ENCODE assay signal across 13 cellular contexts in the genomic region with DNA sequence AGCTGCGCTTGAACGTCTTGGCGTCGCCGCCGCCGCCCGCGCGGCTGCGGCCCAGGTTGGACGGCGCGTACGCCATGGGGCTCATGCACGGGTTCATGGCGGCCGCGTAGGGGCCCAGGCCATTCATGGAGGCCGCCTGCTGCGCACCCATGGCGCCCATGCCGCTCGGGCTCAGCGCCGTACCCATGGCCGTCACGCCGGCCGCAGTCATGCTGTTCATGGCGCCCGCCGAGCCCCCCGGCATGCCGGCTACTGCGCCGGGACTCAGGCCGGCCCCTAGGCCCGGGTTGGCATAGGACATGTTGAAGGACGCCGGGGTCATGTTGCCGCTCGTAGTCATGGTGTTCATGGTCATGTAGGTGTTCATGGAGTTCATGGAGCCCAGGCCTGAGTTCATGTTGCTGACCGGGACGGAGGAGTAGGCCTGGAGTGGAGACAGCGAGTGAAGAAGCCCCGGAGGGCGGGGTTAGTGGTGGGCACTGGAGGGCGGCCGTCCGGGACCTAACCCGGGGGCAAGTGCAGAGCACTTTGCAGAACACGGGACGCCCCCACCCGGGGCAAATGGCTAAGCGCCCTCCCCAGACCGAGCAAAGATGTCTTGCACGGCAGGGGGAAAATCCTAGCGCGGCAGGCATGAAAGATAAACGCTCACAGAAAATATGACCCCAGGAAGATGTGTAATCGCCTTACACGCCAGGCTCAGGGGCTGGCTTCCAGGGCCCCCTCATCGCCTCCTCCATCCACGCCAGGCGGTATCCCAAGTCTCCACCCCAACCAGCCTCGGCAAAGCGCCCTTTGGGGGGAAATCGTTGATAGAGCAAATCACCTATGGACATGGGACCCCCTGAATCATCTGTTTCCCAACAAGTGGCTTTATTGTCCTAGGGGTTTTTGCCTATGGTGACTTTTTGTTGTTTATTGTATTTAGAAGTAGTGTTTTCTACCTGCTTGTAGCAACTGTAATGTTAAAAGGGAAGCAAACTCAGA. TPM values are rescaled to one million over a fixed set of nuclear protein-coding genes. Genes with fewer than 3 reads are reported as not detected.
DNase-seq lines count a peak whose midpoint lies in the region; FAIRE-seq and TF ChIP-seq lines count a peak whose summit lies in the region.
"Had no signal": no experiment of that assay in that cellular context is flagged by ENCODE, and none has a peak within 500 bp of the region (broad histone marks: within the 10 kb centered on the region; RNA-seq: fewer than 3 reads in every experiment).

No MANE protein-coding gene starts in this region.

- H2AFZ ChIP-seq in H1 (ENCODE audit: low read length): no peak overlapping the region
- H2AFZ ChIP-seq in neuron (ENCODE audit: low read depth, low read length): peak overlapping the region; percentile 32

- H3K9me3 ChIP-seq in H1 (ENCODE audit: insufficient read depth in 2 of 2, low read depth in 1 of 2, low read length in 1 of 2) (no peaks in the 10 kb centered on the region), neuron (ENCODE audit: low read length) (no peaks in the 10 kb centered on the region), WERI-Rb-1 (ENCODE audit: severe bottlenecking) (peaks cover 6% of the 10 kb centered on the region)

- H3K4me2 ChIP-seq in H1 (ENCODE audit: insufficient read depth in 1 of 2, low read depth in 2 of 2, low read length in 2 of 2): peak overlapping the region; percentile 72 to 76

- TF ChIP-seq RAD21 in H1 (IDR thresholded peaks at IDR 0.05 in 1 of 2, conservative IDR thresholded peaks at IDR 0.05 in 1 of 2; ENCODE audit: low read depth in 2 of 2, low read length in 2 of 2): no peak

- DNase-seq in DMS79 treated with DMSO at 0.1 percent for 48 hours (lab: John Stamatoyannopoulos, UW) (peak; percentile 84), NCI-H1092 (lab: John Stamatoyannopoulos, UW) (peak; percentile 44), H1 (ENCODE audit: low read depth in 1 of 2, low spot score in 2 of 2) (peak in 1 of 2 experiments; percentile 68), WERI-Rb-1 (no peak), AG08395 (ENCODE audit: low spot score) (no peak), foreskin melanocyte (no peak)
- DNase-seq in stimulated activated CD4-positive, alpha-beta T cell treated with anti-CD3 and anti-CD28 coated beads, Interleukin-4, amount 100 ng/mL, for 1 hour: no peak
- DNase-seq: activated naive CD4-positive, alpha-beta T cell treated with anti-CD3 and anti-CD28 coated beads, Interleukin-2, amount 50 U/mL, for 16 hours; EL; Kasumi-1; kidney glomerular epithelial cell had no signal

- no peak overlapping the region for H3K9ac ChIP-seq in H1 (replicated peaks in 1 of 4; ENCODE audit: extremely low read depth in 1 of 4, low read depth in 3 of 4, low read length in 3 of 4)

- H2BK5ac ChIP-seq in H1 (ENCODE audit: low read depth, low read length): no peak overlapping the region

- H4K91ac ChIP-seq in H1 (replicated peaks; ENCODE audit: insufficient read length, low read length): no peak overlapping the region

- peak overlapping the region; percentile 7 to 50 (median 14); a peak in 6 of 8 replicates for H3K4me3 ChIP-seq in H1 (ENCODE audit: extremely low read depth in 1 of 4, insufficient read depth in 2 of 4, low read depth in 3 of 4, low read length in 4 of 4)
- peak overlapping the region; percentile 62 for H3K4me3 ChIP-seq in neuron (ENCODE audit: low read length)
- H3K4me3 ChIP-seq in WERI-Rb-1 (ENCODE audit: low read depth, low read length): no peak overlapping the region

- H3K27me3 ChIP-seq in H1 (replicated peaks in 1 of 4; ENCODE audit: control insufficient read depth in 3 of 4, extremely low read depth in 1 of 4, insufficient read depth in 3 of 4, low read length in 3 of 4) (peaks cover 64 to 99% (median 85%) of the 10 kb centered on the region in 4 experiments), neuron (ENCODE audit: insufficient read depth, low read length) (peaks cover 66% of the 10 kb centered on the region), WERI-Rb-1 (ENCODE audit: insufficient read depth, low read depth, severe bottlenecking) (peaks cover 89% of the 10 kb centered on the region)

- peaks cover 14 to 18% of the 10 kb centered on the region in 2 experiments for H4K20me1 ChIP-seq in H1 (replicated peaks in 1 of 2; ENCODE audit: control insufficient read depth in 1 of 2, insufficient read depth in 2 of 2, low read length in 2 of 2)

- no peak overlapping the region for H3K4ac ChIP-seq in H1 (replicated peaks; ENCODE audit: insufficient read length, low read depth, low read length)

- no peak overlapping the region for H3K56ac ChIP-seq in H1 (replicated peaks; ENCODE audit: insufficient read length, low read depth, low read length)

- 8% methylated on average over 69 of the region's 69 CpGs; no CpG with 5 or more reads in 1 of the 2 experiments for WGBS in H1 (ENCODE audit: extremely low coverage in 1 of 2, insufficient coverage in 1 of 2, insufficient read length in 1 of 2, insufficient replicate concordance in 2 of 2, low coverage in 1 of 2, low lambda C conversion rate in 2 of 2, missing lambda C conversion rate in 1 of 2), 2 experiments

- H4K5ac ChIP-seq in H1 (ENCODE audit: insufficient read length, low read depth, low read length): no peak overlapping the region

- TF ChIP-seq POLR2A in H1 (IDR thresholded peaks at IDR 0.05; ENCODE audit: control extremely low read depth in 1 of 2, low read depth in 2 of 2, low read length in 2 of 2): no peak

- H2BK12ac ChIP-seq in H1 (ENCODE audit: low read depth, low read length): no peak overlapping the region

- H3K27ac ChIP-seq in H1 (ENCODE audit: low read depth, low read length): no peak overlapping the region
- no peak overlapping the region for H3K27ac ChIP-seq in WERI-Rb-1

- CTCF ChIA-PET in H1 (lab: Charles Lee; ENCODE audit: partially characterized antibody): interaction anchor here (0.7 to 1.9 kb wide), 28 partner anchors 7 to 943 kb away, joined by 3 to 14 read pairs (median 4); no protein-coding TSS in a partner anchor

- no peaks in the 10 kb centered on the region for H3K79me2 ChIP-seq in H1 (ENCODE audit: control insufficient read depth in 1 of 2, insufficient read depth in 2 of 2, low read length in 2 of 2)

- H2AK5ac ChIP-seq in H1 (ENCODE audit: low read depth, low read length): no peak overlapping the region

- H3K23me2 ChIP-seq in H1 (ENCODE audit: low read depth, low read length): peaks cover 6% of the 10 kb centered on the region; the same call in 1 of the 2 replicates

- H2BK20ac ChIP-seq in H1 (ENCODE audit: low read length): no peak overlapping the region

- TF ChIP-seq CTCF in H1 (IDR thresholded peaks at IDR 0.05; ENCODE audit: control extremely low read depth in 1 of 3, insufficient read depth in 1 of 3, low read depth in 1 of 3, low read length in 3 of 3): no peak
- TF ChIP-seq CTCF in WERI-Rb-1 (IDR thresholded peaks at IDR 0.05; ENCODE audit: low read depth, low read length): no peak

- H3K18ac ChIP-seq in H1 (ENCODE audit: extremely low read depth, low read length): no peak overlapping the region

- no peak overlapping the region for H3K14ac ChIP-seq in H1 (ENCODE audit: insufficient read length)

- H4K8ac ChIP-seq in H1 (ENCODE audit: extremely low read depth, insufficient read depth, low read length): peak overlapping the region; percentile 20; the same call in 1 of the 2 replicates

- H3K36me3 ChIP-seq in H1 (ENCODE audit: control insufficient read depth in 2 of 4, insufficient read depth in 4 of 4, low read length in 3 of 4) (no peaks in the 10 kb centered on the region), neuron (ENCODE audit: insufficient read depth, low read length) (no peaks in the 10 kb centered on the region), WERI-Rb-1 (no peaks in the 10 kb centered on the region; the same call in 1 of the 2 replicates)

- no peak overlapping the region for H2BK120ac ChIP-seq in H1 (replicated peaks; ENCODE audit: low read depth, low read length)

- TF ChIP-seq EP300 in H1 (IDR thresholded peaks at IDR 0.05; ENCODE audit: borderline replicate concordance in 1 of 2, low read depth in 2 of 2, low read length in 2 of 2): no peak

- no peaks in the 10 kb centered on the region for H3K79me1 ChIP-seq in H1 (ENCODE audit: low read depth, low read length)

- POLR2A ChIA-PET in H1 (lab: Charles Lee; ENCODE audit: partially characterized antibody): interaction anchor here (1.0 kb wide), 1 partner anchor 8 kb away, joined by 5 read pairs; no protein-coding TSS in a partner anchor

- no peak overlapping the region for H2BK15ac ChIP-seq in H1 (ENCODE audit: low read length)

- no peak for FAIRE-seq in H1 (lab: Jason Lieb, UNC)

- H3K4me1 ChIP-seq in H1 (replicated peaks in 1 of 4; ENCODE audit: control insufficient read depth in 3 of 4, insufficient read depth in 4 of 4, low read length in 3 of 4) (peaks cover 0 to 19% (median 4%) of the 10 kb centered on the region in 4 experiments; a peak in 5 of 7 replicates), neuron (ENCODE audit: insufficient read depth, low read length) (peaks cover 30% of the 10 kb centered on the region)

- no peak overlapping the region for H3K23ac ChIP-seq in H1 (ENCODE audit: insufficient read length)

TF ChIP-seq in H1, 55 proteins besides CTCF, POLR2A, EP300 and RAD21 (continues in another document):
- peak; percentile 90 for TF ChIP-seq SUZ12 (IDR thresholded peaks at IDR 0.05; ENCODE audit: low read length)
- TF ChIP-seq KDM4A (IDR thresholded peaks at IDR 0.05; ENCODE audit: low read depth, low read length, severe bottlenecking): peak; percentile 65
- peak; percentile 90 for TF ChIP-seq EZH2 (IDR thresholded peaks at IDR 0.05; ENCODE audit: low read depth, low read length, severe bottlenecking)

RNA-seq across cellular contexts. Expression of gene FOXA1, which starts 2.5 kb away (rescaled TPM):
- total RNA-seq in H1 (2021; fragmentation: NEBNext Ultra II Directional; extraction: Animal tissue kit (Norgen Biotek cat#: 25700)): 0.17 and 0.20 TPM in 2 replicates
- 0.05 and 0.08 TPM in 2 replicates for polyA plus RNA-seq in H1 (2011; rRNA removed)
- 0.05 TPM for polyA plus RNA-seq in H1 (2011; cell fraction: cytosol; rRNA removed)
- polyA plus RNA-seq in H1 (2011; cell fraction: nucleus; rRNA removed): not detected
- 0.08 to 0.19 TPM in 2 of 4 replicates, not detected in the others for polyA plus RNA-seq in H1 (2012, experiment 1 of 2)
- 0.07 TPM for polyA plus RNA-seq in H1 (2012, experiment 2 of 2)
- 0.10 TPM for polyA plus RNA-seq in H1 (2013, experiment 1 of 2)
- 0.06 TPM for polyA plus RNA-seq in H1 (2013, experiment 2 of 2)
- 0.09 TPM in 1 of 2 replicates, not detected in the other for polyA minus RNA-seq in H1 (2011; rRNA and poly(A)+ RNA removed)
- polyA minus RNA-seq in H1 (2011; cell fraction: cytosol; rRNA and poly(A)+ RNA removed): not detected
- polyA minus RNA-seq in H1 (2011; cell fraction: nucleus; rRNA and poly(A)+ RNA removed): 0.30 TPM
- total RNA-seq: subcutaneous adipose tissue had no signal

RNA-seq across cellular contexts. Expression of gene TTC6, which starts 2.8 kb away (rescaled TPM):
- not detected in 2 replicates for total RNA-seq in H1 (2021; fragmentation: NEBNext Ultra II Directional; extraction: Animal tissue kit (Norgen Biotek cat#: 25700))
- 0.02 and 0.05 TPM in 2 replicates for polyA plus RNA-seq in H1 (2011; rRNA removed)
- polyA plus RNA-seq in H1 (2011; cell fraction: cytosol; rRNA removed): 0.05 TPM
- polyA plus RNA-seq in H1 (2011; cell fraction: nucleus; rRNA removed): 0.04 TPM
- polyA plus RNA-seq in H1 (2012, experiment 1 of 2): 0.08 TPM in 1 of 4 replicates, not detected in the others
- not detected for polyA plus RNA-seq in H1 (2012, experiment 2 of 2)
- polyA plus RNA-seq in H1 (2013, experiment 1 of 2): 0.02 TPM
- polyA plus RNA-seq in H1 (2013, experiment 2 of 2): 0.09 TPM
- polyA minus RNA-seq in H1 (2011; rRNA and poly(A)+ RNA removed): 0.05 TPM in 1 of 2 replicates, not detected in the other
- polyA minus RNA-seq in H1 (2011; cell fraction: cytosol; rRNA and poly(A)+ RNA removed): not detected
- polyA minus RNA-seq in H1 (2011; cell fraction: nucleus; rRNA and poly(A)+ RNA removed): 0.10 TPM
- total RNA-seq: subcutaneous adipose tissue had no signal

Comparison
In these comparisons a context has a peak if more than half of its experiments do, and no peak if none do; other contexts are left out.
1. DNase-seq: peak in DMS79 treated with DMSO at 0.1 percent for 48 hours (single experiment) and NCI-H1092 (single experiment); none in WERI-Rb-1 (single experiment), stimulated activated CD4-positive, alpha-beta T cell treated with anti-CD3 and anti-CD28 coated beads, Interleukin-4, amount 100 ng/mL, for 1 hour (single experiment), AG08395 (single experiment) and foreskin melanocyte (single experiment).